9 cellular contexts compared by ENCODE assay signal in the genomic region with DNA sequence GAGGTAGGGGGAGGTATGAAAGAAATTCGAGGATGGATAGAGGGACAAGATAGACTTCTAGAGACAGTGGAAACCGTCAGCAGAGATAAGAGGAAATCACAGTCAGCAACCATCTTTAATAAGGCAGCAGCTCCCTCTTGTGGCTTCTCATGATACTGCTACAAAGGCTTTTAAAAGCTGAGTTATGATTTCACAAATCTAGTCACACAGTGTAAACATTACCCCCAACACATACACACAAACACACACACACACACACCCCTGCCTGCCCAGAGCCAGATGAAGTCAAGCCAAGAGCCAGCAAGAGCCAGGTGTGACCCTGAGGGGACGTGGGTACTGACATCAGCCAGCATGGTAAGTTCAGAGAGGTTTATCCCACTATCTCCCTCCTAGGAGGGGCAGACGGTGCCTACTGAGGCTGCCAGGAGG. TPM values are rescaled to one million over a fixed set of nuclear protein-coding genes. Genes with fewer than 3 reads are reported as not detected.
DNase-seq lines count a peak whose midpoint lies in the region; ATAC-seq, FAIRE-seq and TF ChIP-seq lines count a peak whose summit lies in the region.
"Had no signal": no experiment of that assay in that cellular context is flagged by ENCODE, and none has a peak within 500 bp of the region (broad histone marks: within the 10 kb centered on the region; RNA-seq: fewer than 3 reads in every experiment).

No MANE protein-coding gene starts in this region.

- CTCF ChIA-PET in endothelial cell of umbilical vein (lab: Charles Lee) = interaction anchor here (0.6 to 5.8 kb wide), 57 partner anchors 10 to 1219 kb away, joined by 3 to 427 read pairs (median 4); partner anchors contain the start of genes CCNDBP1, EPB42, TGM5 and TGM7

- H3K27ac ChIP-seq in endothelial cell of umbilical vein (ENCODE audit: insufficient read depth, low read depth, low read length) = no peak overlapping the region
- H3K27ac ChIP-seq: skin epidermis had no signal

- dilution Hi-C loops in endothelial cell of umbilical vein (cut with MboI; ENCODE audit: extremely low pct_ligation_motif_present, low sequenced_read_pairs) = no loop called here

- DNase-seq in AG20443 (ENCODE audit: low spot score) (peak; percentile 77), H7 (peak; percentile 83), NCI-H526 (lab: John Stamatoyannopoulos, UW) (peak; percentile 41 to 83), endothelial cell of umbilical vein (ENCODE audit: low read depth, low spot score) (peak; percentile 64), mucosa of gallbladder (ENCODE audit: low spot score) (peak; percentile 48), superior temporal gyrus (ENCODE audit: extremely low spot score) (peak; percentile 92)
- DNase-seq in activated CD4-positive, alpha-beta T cell treated with anti-CD3 and anti-CD28 coated beads, Interleukin-2, amount 50 U/mL, for 4 hours = peak; percentile 38 to 43

- TF ChIP-seq POLR2A in endothelial cell of umbilical vein (IDR thresholded peaks at IDR 0.05; ENCODE audit: low read depth, low read length) = no peak

- peak; percentile 66 to 75 for TF ChIP-seq CTCF in endothelial cell of umbilical vein (IDR thresholded peaks at IDR 0.05; ENCODE audit: extremely low read depth in 1 of 2, insufficient read depth in 1 of 2, low read depth in 1 of 2, low read length in 2 of 2)

- no peaks in the 10 kb centered on the region for H4K20me1 ChIP-seq in endothelial cell of umbilical vein (replicated peaks; ENCODE audit: control insufficient read depth, extremely low read depth, insufficient read depth, low read length)

- H3K9me1 ChIP-seq in endothelial cell of umbilical vein (replicated peaks; ENCODE audit: control insufficient read depth, extremely low read depth, insufficient read depth, low read length) = no peaks in the 10 kb centered on the region

- BruUV-seq in endothelial cell of umbilical vein (replicated peaks; lab: Mats Ljungman, UMichigan) = no TSS peak

- H3K4me3 ChIP-seq in H7 (ENCODE audit: insufficient read depth, low read depth, low read length) = no peak overlapping the region
- no peak overlapping the region for H3K4me3 ChIP-seq in endothelial cell of umbilical vein (replicated peaks in 1 of 3; ENCODE audit: insufficient read depth in 1 of 3, low read depth in 1 of 3, low read length in 3 of 3)
- H3K4me3 ChIP-seq: skin epidermis had no signal

- no peak overlapping the region for H3K9ac ChIP-seq in endothelial cell of umbilical vein (replicated peaks; ENCODE audit: extremely low read depth, insufficient read depth, low read length)

- intact Hi-C loops in endothelial cell of umbilical vein (cut with micrococcal nuclease) = loop anchor here (1.0 to 10.0 kb wide), 4 partner anchors 60 to 581 kb away; no protein-coding TSS in a partner anchor

- POLR2A ChIA-PET in endothelial cell of umbilical vein (lab: Charles Lee) = interaction anchor here (0.5 to 1.3 kb wide), 2 partner anchors 60 to 580 kb away, joined by 3 read pairs; no protein-coding TSS in a partner anchor

- H3K9me3 ChIP-seq in endothelial cell of umbilical vein (replicated peaks; ENCODE audit: control insufficient read depth, insufficient read depth, low read length) = no peaks in the 10 kb centered on the region

- peaks cover 2% of the 10 kb centered on the region for H3K4me1 ChIP-seq in endothelial cell of umbilical vein (ENCODE audit: control insufficient read depth, extremely low read depth, insufficient read depth, low read length)

- H3K27me3 ChIP-seq in H7 (ENCODE audit: control insufficient read depth, insufficient read depth, low read length) = no peaks in the 10 kb centered on the region; the same call in 1 of the 2 replicates
- H3K27me3 ChIP-seq in endothelial cell of umbilical vein (ENCODE audit: control insufficient read depth in 2 of 2, insufficient read depth in 2 of 2, low read length in 2 of 2) = peaks cover 2 to 6% of the 10 kb centered on the region in 2 experiments

- no peak for ATAC-seq in GM19351 (IDR thresholded peaks at IDR 0.05; ENCODE audit: unreplicated experiment)

- H3K79me2 ChIP-seq in endothelial cell of umbilical vein (ENCODE audit: control insufficient read depth, insufficient read depth, low read length) = no peaks in the 10 kb centered on the region

- peak; percentile 96 for FAIRE-seq in endothelial cell of umbilical vein (lab: Jason Lieb, UNC)

- H3K4me2 ChIP-seq in endothelial cell of umbilical vein (ENCODE audit: insufficient read depth, low read length) = no peak overlapping the region

- H3K36me3 ChIP-seq in H7 (replicated peaks; ENCODE audit: control insufficient read depth, insufficient read depth, low read length) (no peaks in the 10 kb centered on the region), endothelial cell of umbilical vein (ENCODE audit: control insufficient read depth in 2 of 2, extremely low read depth in 1 of 2, insufficient read depth in 2 of 2, low read length in 2 of 2) (no peaks in the 10 kb centered on the region)

- H2AFZ ChIP-seq in endothelial cell of umbilical vein (ENCODE audit: low read depth, low read length) = no peak overlapping the region

TF ChIP-seq in endothelial cell of umbilical vein, 7 proteins besides CTCF, POLR2A, EP300 and RAD21:
- TF ChIP-seq FOS (IDR thresholded peaks at IDR 0.05; ENCODE audit: borderline replicate concordance, insufficient read depth, low read length) = no peak
- TF ChIP-seq MAX (IDR thresholded peaks at IDR 0.05; ENCODE audit: insufficient read depth, insufficient read length) = no peak
- TF ChIP-seq GATA2 (IDR thresholded peaks at IDR 0.05; ENCODE audit: insufficient read depth, insufficient read length, low read depth, low read length) = no peak
- no peak for TF ChIP-seq POLR2AphosphoS5 (IDR thresholded peaks at IDR 0.05; ENCODE audit: insufficient read depth, low read depth, low read length)
- no peak for TF ChIP-seq EZH2 (IDR thresholded peaks at IDR 0.05; ENCODE audit: borderline replicate concordance, low read depth, low read length, severe bottlenecking)
- TF ChIP-seq MYC (IDR thresholded peaks at IDR 0.05; ENCODE audit: low read depth, low read length) = no peak
- no peak for TF ChIP-seq JUN (IDR thresholded peaks at IDR 0.05; ENCODE audit: borderline replicate concordance, insufficient read depth, insufficient read length, low read depth)

RNA-seq across cellular contexts. Expression of gene TGM7, which starts 16.4 kb away (rescaled TPM):
- not detected in 2 replicates for total RNA-seq in H7 (2014; rRNA removed; shearing (Covaris generic))
- total RNA-seq in endothelial cell of umbilical vein (not detected in 2 replicates), mucosa of gallbladder (not detected)
- polyA plus RNA-seq in endothelial cell of umbilical vein = not detected in 2 replicates
- not detected in 2 replicates for polyA plus RNA-seq in endothelial cell of umbilical vein (2011; cell fraction: cytosol; rRNA removed)
- polyA plus RNA-seq in endothelial cell of umbilical vein (2011; cell fraction: nucleus; rRNA removed) = not detected in 2 replicates
- polyA plus RNA-seq in endothelial cell of umbilical vein (2012) = not detected in 2 replicates
- not detected in 2 replicates for polyA minus RNA-seq in endothelial cell of umbilical vein
- not detected for polyA minus RNA-seq in endothelial cell of umbilical vein (2011; cell fraction: cytosol; rRNA and poly(A)+ RNA removed)
- polyA minus RNA-seq in endothelial cell of umbilical vein (2011; cell fraction: nucleus; rRNA and poly(A)+ RNA removed) = not detected in 2 replicates

RNA-seq across cellular contexts. Expression of gene TGM5, which starts 18.9 kb away (rescaled TPM):
- not detected in 2 replicates for total RNA-seq in H7 (2014; rRNA removed; shearing (Covaris generic))
- total RNA-seq in endothelial cell of umbilical vein (not detected in 2 replicates), mucosa of gallbladder (0.26 TPM)
- not detected in 2 replicates for polyA plus RNA-seq in endothelial cell of umbilical vein
- not detected in 2 replicates for polyA plus RNA-seq in endothelial cell of umbilical vein (2011; cell fraction: cytosol; rRNA removed)
- polyA plus RNA-seq in endothelial cell of umbilical vein (2011; cell fraction: nucleus; rRNA removed) = not detected in 2 replicates
- polyA plus RNA-seq in endothelial cell of umbilical vein (2012) = not detected in 2 replicates
- polyA minus RNA-seq in endothelial cell of umbilical vein = not detected in 2 replicates
- polyA minus RNA-seq in endothelial cell of umbilical vein (2011; cell fraction: cytosol; rRNA and poly(A)+ RNA removed) = not detected
- not detected in 2 replicates for polyA minus RNA-seq in endothelial cell of umbilical vein (2011; cell fraction: nucleus; rRNA and poly(A)+ RNA removed)

RNA-seq across cellular contexts. Expression of gene LCMT2, which starts 44.8 kb away (rescaled TPM):
- total RNA-seq in H7 (2014; rRNA removed; shearing (Covaris generic)) = 5.8 and 10.3 TPM in 2 replicates
- total RNA-seq in endothelial cell of umbilical vein (5.0 and 6.1 TPM in 2 replicates), mucosa of gallbladder (7.5 TPM)
- 4.1 and 4.7 TPM in 2 replicates for polyA plus RNA-seq in endothelial cell of umbilical vein
- 3.6 and 4.2 TPM in 2 replicates for polyA plus RNA-seq in endothelial cell of umbilical vein (2011; cell fraction: cytosol; rRNA removed)
- 2.9 and 3.6 TPM in 2 replicates for polyA plus RNA-seq in endothelial cell of umbilical vein (2011; cell fraction: nucleus; rRNA removed)
- polyA plus RNA-seq in endothelial cell of umbilical vein (2012) = 2.7 and 4.2 TPM in 2 replicates
- 13.0 and 13.7 TPM in 2 replicates for polyA minus RNA-seq in endothelial cell of umbilical vein
- 16.1 TPM for polyA minus RNA-seq in endothelial cell of umbilical vein (2011; cell fraction: cytosol; rRNA and poly(A)+ RNA removed)
- polyA minus RNA-seq in endothelial cell of umbilical vein (2011; cell fraction: nucleus; rRNA and poly(A)+ RNA removed) = 4.4 and 8.1 TPM in 2 replicates

Comparison
In these comparisons a context has a peak if more than half of its experiments do, and no peak if none do; other contexts are left out.
1. DNase-seq: peak in every context shown above with its lines; median percentile 92 in superior temporal gyrus; 83 in H7; 77 in AG20443; 64 in endothelial cell of umbilical vein; 62 in NCI-H526; 48 in mucosa of gallbladder; 40 in activated CD4-positive, alpha-beta T cell treated with anti-CD3 and anti-CD28 coated beads, Interleukin-2, amount 50 U/mL, for 4 hours.